In the genomic region with DNA sequence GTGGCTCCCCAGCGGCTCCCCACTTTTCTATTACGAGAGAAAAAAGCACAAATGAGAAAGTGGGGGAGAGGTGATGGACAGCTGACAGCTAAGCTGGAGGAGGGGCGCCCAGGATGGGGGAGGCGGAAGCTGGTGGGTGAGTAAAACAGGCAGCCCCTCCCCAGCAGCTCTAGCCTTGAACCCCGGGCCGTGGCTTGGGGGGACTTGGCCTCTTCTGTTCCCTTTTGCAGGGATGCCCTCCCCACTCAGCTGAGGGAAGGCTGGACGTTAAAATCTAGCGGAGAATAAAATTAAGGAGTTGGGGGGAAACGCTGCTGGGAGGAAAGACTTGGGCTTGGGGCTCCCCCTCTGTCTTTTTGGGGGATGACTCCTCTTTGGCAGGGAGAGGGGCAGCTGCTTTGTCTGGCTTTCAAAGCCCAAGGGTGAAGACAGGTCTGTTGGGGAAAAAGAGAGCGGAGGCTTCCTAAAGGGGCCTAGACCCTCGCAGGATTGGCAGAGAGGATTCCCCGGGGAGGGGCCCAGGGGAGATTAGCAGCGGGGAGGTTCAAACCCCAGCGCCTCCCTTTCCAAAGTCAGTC, we compare ENCODE assay signal across 6 cellular contexts. TPM values are rescaled to one million over a fixed set of nuclear protein-coding genes. Genes with fewer than 3 reads are reported as not detected.
DNase-seq lines count a peak whose midpoint lies in the region; ATAC-seq and TF ChIP-seq lines count a peak whose summit lies in the region.

No MANE protein-coding gene starts in this region.

- TF ChIP-seq CTCF in brain microvascular endothelial cell (IDR thresholded peaks at IDR 0.05; ENCODE audit: low read depth, low read length, missing control alignments) = no peak
- TF ChIP-seq CTCF in neural crest cell (conservative IDR thresholded peaks at IDR 0.05) = no peak

- H3K4me3 Mint-ChIP-seq in neural crest cell = peak overlapping the region; percentile 98

- DNase-seq in brain microvascular endothelial cell (no peak), neural crest cell (ENCODE audit: low read depth, low spot score) (no peak), DMS79 treated with DMSO at 0.1 percent for 48 hours (lab: John Stamatoyannopoulos, UW) (no peak), NCI-H1436 treated with DMSO at 0.1 percent for 48 hours (lab: John Stamatoyannopoulos, UW) (no peak)

- peaks cover 3% of the 10 kb centered on the region for H3K27me3 Mint-ChIP-seq in neural crest cell (ENCODE audit: low read depth)

- no peaks in the 10 kb centered on the region; the same call in 1 of the 2 replicates for H3K9me3 ChIP-seq in ES-I3 (ENCODE audit: control insufficient read depth, insufficient read depth, low read length)

- H3K4me1 ChIP-seq in ES-I3 (ENCODE audit: insufficient read depth, low read length) = no peaks in the 10 kb centered on the region; the same call in 1 of the 2 replicates

- no peak overlapping the region for H3K27ac Mint-ChIP-seq in neural crest cell (ENCODE audit: unreplicated experiment)

- H3K36me3 Mint-ChIP-seq in neural crest cell (ENCODE audit: low read depth) = peaks cover 24% of the 10 kb centered on the region

- H3K9me3 Mint-ChIP-seq in neural crest cell = peaks cover 8% of the 10 kb centered on the region

- peaks cover 14% of the 10 kb centered on the region for H3K4me1 Mint-ChIP-seq in neural crest cell

- no peak overlapping the region for H3K27ac ChIP-seq in brain microvascular endothelial cell

- H3K4me3 ChIP-seq in brain microvascular endothelial cell (ENCODE audit: low read depth, low read length) = peak overlapping the region; percentile 69

- H3K36me3 ChIP-seq in ES-I3 (ENCODE audit: insufficient read depth, low read length) (no peaks in the 10 kb centered on the region), brain microvascular endothelial cell (replicated peaks) (peaks cover 15% of the 10 kb centered on the region)

- in situ Hi-C loops in brain microvascular endothelial cell (cut with HindIII; ENCODE audit: low pct_ligation_motif_present, low sequenced_read_pairs) = no loop called here

- H3K27me3 ChIP-seq in brain microvascular endothelial cell (replicated peaks) = no peaks in the 10 kb centered on the region

- peak overlapping the region; percentile 97; the same call in 1 of the 2 replicates for H3K9ac ChIP-seq in ES-I3 (ENCODE audit: low read depth, low read length)

- ATAC-seq in HG03354 (IDR thresholded peaks at IDR 0.05; ENCODE audit: poor library complexity, severe bottlenecking, unreplicated experiment) = peak; percentile 21

RNA-seq across cellular contexts. Expression of a gene that starts 1.4 kb away (rescaled TPM):
- total RNA-seq in neural crest cell = 67.2 and 71.9 TPM in 2 replicates

RNA-seq across cellular contexts. Expression of a gene that starts 6.4 kb away (rescaled TPM):
- not detected in 2 replicates for total RNA-seq in neural crest cell

RNA-seq across cellular contexts. Expression of a gene that starts 19.4 kb away (rescaled TPM):
- total RNA-seq in neural crest cell = 0.39 and 0.98 TPM in 2 replicates

RNA-seq across cellular contexts. Expression of a gene that starts 25.6 kb away (rescaled TPM):
- 103 TPM in 2 replicates for total RNA-seq in neural crest cell

RNA-seq across cellular contexts. Expression of a gene that starts 30.1 kb away (rescaled TPM):
- total RNA-seq in neural crest cell = 5.2 and 5.7 TPM in 2 replicates
